8 cellular contexts compared by ENCODE assay signal in the genomic region with DNA sequence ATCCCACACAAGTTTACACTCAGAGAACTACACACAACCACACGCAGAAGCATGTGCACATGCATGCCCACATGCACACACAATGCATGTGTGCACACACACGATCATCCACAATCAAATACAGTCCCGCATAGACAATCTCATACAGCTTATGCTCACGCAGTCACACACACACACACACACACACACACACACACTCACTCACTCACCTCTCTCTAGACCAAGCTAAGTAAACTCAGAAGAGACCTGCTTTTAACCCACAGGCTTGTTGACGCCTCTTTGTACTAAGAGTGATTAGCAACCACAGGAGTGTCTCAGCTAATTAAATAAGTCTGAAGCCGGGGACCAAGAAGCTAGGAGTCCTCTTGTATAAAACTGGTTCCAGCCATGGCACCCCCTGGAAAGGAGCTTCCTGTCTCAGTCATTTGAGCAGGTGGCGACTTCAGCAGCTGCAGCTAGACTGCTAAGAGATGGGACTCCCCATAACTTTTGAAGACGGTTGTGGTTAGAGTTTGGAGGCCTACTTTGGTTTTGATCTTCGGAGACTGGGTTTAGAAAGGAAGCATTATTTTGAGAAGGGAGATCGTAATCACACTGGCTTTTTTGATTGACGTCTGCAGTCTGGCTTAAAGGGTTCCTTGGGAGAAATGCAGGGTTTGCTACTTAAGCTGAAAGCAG.
DNase-seq lines count a peak whose midpoint lies in the region; ATAC-seq and TF ChIP-seq lines count a peak whose summit lies in the region.

No MANE protein-coding gene starts in this region.

- TF ChIP-seq CTCF in type B pancreatic cell (conservative IDR thresholded peaks at IDR 0.05): no peak
- TF ChIP-seq CTCF in endothelial cell (IDR thresholded peaks at IDR 0.05; ENCODE audit: unreplicated experiment): no peak

- H3K27ac Mint-ChIP-seq in immature natural killer cell: peak overlapping the region; percentile 46 to 94 (median 84)
- H3K27ac Mint-ChIP-seq in type B pancreatic cell: peak overlapping the region; percentile 78
- H3K27ac Mint-ChIP-seq in endothelial cell (ENCODE audit: unreplicated experiment): no peak overlapping the region

- H3K36me3 Mint-ChIP-seq in immature natural killer cell (no peaks in the 10 kb centered on the region), type B pancreatic cell (no peaks in the 10 kb centered on the region), endothelial cell (ENCODE audit: low read depth, unreplicated experiment) (no peaks in the 10 kb centered on the region)

- DNase-seq in SIG-M5 treated with dmso at 0.1 percent for 504 hours (lab: John Stamatoyannopoulos, UW; ENCODE audit: unreplicated experiment) (peak; percentile 55), SIG-M5 (lab: John Stamatoyannopoulos, UW) (no peak), immature natural killer cell (peak; percentile 69 to 79 (median 70)), type B pancreatic cell (ENCODE audit: extremely low spot score, unreplicated experiment) (no peak), endothelial cell (ENCODE audit: low spot score) (no peak), HAP-1 (ENCODE audit: low spot score in 2 of 2) (no peak)

- H3K4me3 ChIP-seq in HAP-1: no peak overlapping the region

- H3K4me3 Mint-ChIP-seq in immature natural killer cell: peak overlapping the region; percentile 27 to 74 (median 55)
- peak overlapping the region; percentile 38 for H3K4me3 Mint-ChIP-seq in type B pancreatic cell
- no peak overlapping the region for H3K4me3 Mint-ChIP-seq in endothelial cell (ENCODE audit: unreplicated experiment)

- ATAC-seq in HG03280 (IDR thresholded peaks at IDR 0.05; ENCODE audit: unreplicated experiment): peak; percentile 51
- peak; percentile 81 to 83 for ATAC-seq in activated CD4-positive, CD25-positive, alpha-beta regulatory T cell treated with anti-CD3 and anti-CD28 coated beads, Interleukin-2, amount 50 U/mL, for 24 hours

- no peaks in the 10 kb centered on the region for H3K27me3 ChIP-seq in HAP-1 (ENCODE audit: low read depth)

- H3K4me1 Mint-ChIP-seq in immature natural killer cell (peaks cover 30 to 31% of the 10 kb centered on the region in 2 donors), type B pancreatic cell (ENCODE audit: unreplicated experiment) (peaks cover 29% of the 10 kb centered on the region), endothelial cell (ENCODE audit: unreplicated experiment) (no peaks in the 10 kb centered on the region)

- H3K27me3 Mint-ChIP-seq in immature natural killer cell (ENCODE audit: low read depth in 3 of 3) (peaks cover 5 to 11% (median 9%) of the 10 kb centered on the region in 3 donors), type B pancreatic cell (no peaks in the 10 kb centered on the region), endothelial cell (ENCODE audit: unreplicated experiment) (peaks cover 2% of the 10 kb centered on the region)

- in situ Hi-C loops in HAP-1 (cut with MboI; ENCODE audit: low sequenced_read_pairs): no loop called here

- H3K36me3 ChIP-seq in HAP-1 (replicated peaks): no peaks in the 10 kb centered on the region

- H3K4me1 ChIP-seq in HAP-1: no peaks in the 10 kb centered on the region

- H3K9me3 Mint-ChIP-seq in immature natural killer cell: no peaks in the 10 kb centered on the region
- no peaks in the 10 kb centered on the region for H3K9me3 Mint-ChIP-seq in type B pancreatic cell
- H3K9me3 Mint-ChIP-seq in endothelial cell (ENCODE audit: unreplicated experiment): no peaks in the 10 kb centered on the region

- no peaks in the 10 kb centered on the region for H3K9me3 ChIP-seq in HAP-1

Comparison
In these comparisons a context has a peak if more than half of its experiments do, and no peak if none do; other contexts are left out.
1. DNase-seq: peak in SIG-M5 treated with dmso at 0.1 percent for 504 hours (single experiment) and immature natural killer cell (3 of 3); none in SIG-M5 (single experiment), type B pancreatic cell (single experiment), endothelial cell (single experiment) and HAP-1 (0 of 2).